ENCODE assay signal across 1 cellular context in the genomic region with DNA sequence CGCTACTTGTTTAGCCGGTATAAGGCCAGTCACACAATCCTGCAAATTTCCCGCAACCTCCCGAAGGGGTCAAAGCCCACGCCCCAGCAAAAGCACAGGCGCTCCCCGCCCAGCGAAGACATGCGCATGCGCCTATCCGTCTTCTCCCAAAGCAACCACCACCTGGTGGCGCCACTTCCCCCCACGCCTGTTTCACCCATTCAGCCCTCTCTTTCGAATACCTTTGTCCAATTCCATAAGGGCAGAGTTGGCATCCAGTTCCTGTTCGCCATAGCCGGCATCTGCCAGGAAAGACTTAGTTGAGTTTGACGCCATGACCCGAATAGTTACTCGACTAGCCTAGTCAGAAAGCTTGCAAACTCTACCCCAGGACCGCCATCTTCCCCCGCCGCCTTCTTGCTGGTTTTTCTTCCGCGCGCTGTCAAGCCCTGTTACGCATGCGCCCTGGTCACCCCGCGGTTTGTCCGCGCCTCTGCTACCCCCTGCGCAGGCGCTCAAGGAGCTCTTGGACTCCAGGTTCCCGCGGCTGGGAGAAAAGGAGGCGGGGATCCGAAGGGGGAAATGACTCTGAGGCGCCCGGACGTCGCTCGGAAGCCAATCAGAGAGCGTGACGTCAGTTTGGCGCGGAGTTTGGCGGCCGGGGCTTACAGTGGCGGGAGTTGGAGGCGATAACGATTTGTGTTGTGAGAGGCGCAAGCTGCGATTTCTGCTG.
TF ChIP-seq lines count a peak whose summit lies in the region.

A gene with protein sequence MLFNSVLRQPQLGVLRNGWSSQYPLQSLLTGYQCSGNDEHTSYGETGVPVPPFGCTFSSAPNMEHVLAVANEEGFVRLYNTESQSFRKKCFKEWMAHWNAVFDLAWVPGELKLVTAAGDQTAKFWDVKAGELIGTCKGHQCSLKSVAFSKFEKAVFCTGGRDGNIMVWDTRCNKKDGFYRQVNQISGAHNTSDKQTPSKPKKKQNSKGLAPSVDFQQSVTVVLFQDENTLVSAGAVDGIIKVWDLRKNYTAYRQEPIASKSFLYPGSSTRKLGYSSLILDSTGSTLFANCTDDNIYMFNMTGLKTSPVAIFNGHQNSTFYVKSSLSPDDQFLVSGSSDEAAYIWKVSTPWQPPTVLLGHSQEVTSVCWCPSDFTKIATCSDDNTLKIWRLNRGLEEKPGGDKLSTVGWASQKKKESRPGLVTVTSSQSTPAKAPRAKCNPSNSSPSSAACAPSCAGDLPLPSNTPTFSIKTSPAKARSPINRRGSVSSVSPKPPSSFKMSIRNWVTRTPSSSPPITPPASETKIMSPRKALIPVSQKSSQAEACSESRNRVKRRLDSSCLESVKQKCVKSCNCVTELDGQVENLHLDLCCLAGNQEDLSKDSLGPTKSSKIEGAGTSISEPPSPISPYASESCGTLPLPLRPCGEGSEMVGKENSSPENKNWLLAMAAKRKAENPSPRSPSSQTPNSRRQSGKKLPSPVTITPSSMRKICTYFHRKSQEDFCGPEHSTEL (plus strand): TSS at position 626 of the 712 bp plus-strand sequence. CDS start 143 bp downstream, outside the sequence.
A gene with protein sequence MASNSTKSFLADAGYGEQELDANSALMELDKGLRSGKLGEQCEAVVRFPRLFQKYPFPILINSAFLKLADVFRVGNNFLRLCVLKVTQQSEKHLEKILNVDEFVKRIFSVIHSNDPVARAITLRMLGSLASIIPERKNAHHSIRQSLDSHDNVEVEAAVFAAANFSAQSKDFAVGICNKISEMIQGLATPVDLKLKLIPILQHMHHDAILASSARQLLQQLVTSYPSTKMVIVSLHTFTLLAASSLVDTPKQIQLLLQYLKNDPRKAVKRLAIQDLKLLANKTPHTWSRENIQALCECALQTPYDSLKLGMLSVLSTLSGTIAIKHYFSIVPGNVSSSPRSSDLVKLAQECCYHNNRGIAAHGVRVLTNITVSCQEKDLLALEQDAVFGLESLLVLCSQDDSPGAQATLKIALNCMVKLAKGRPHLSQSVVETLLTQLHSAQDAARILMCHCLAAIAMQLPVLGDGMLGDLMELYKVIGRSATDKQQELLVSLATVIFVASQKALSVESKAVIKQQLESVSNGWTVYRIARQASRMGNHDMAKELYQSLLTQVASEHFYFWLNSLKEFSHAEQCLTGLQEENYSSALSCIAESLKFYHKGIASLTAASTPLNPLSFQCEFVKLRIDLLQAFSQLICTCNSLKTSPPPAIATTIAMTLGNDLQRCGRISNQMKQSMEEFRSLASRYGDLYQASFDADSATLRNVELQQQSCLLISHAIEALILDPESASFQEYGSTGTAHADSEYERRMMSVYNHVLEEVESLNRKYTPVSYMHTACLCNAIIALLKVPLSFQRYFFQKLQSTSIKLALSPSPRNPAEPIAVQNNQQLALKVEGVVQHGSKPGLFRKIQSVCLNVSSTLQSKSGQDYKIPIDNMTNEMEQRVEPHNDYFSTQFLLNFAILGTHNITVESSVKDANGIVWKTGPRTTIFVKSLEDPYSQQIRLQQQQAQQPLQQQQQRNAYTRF (minus strand): TSS at position 435 of the 712 bp plus-strand sequence. CDS start 120 bp downstream, at position 315.

TF ChIP-seq in HepG2, 621 proteins besides CTCF, POLR2A, EP300 and RAD21 (continued from another document):
- TF ChIP-seq ZNF180 (CRISPR knock-in tag; IDR thresholded peaks at IDR 0.05; ENCODE audit: borderline replicate concordance, low read depth) = no peak
- 0 out of 2 replicates have a peak, but pooled peaks have one; percentile 73 for TF ChIP-seq ZNF761 (CRISPR knock-in tag; conservative IDR thresholded peaks at IDR 0.05)
- no peak for TF ChIP-seq ADNP (CRISPR knock-in tag; IDR thresholded peaks at IDR 0.05)
- TF ChIP-seq ZFP1 (CRISPR knock-in tag; IDR thresholded peaks at IDR 0.05) = peak; percentile 51; the same call in 1 of the 2 replicates
- TF ChIP-seq, protein P1, sequence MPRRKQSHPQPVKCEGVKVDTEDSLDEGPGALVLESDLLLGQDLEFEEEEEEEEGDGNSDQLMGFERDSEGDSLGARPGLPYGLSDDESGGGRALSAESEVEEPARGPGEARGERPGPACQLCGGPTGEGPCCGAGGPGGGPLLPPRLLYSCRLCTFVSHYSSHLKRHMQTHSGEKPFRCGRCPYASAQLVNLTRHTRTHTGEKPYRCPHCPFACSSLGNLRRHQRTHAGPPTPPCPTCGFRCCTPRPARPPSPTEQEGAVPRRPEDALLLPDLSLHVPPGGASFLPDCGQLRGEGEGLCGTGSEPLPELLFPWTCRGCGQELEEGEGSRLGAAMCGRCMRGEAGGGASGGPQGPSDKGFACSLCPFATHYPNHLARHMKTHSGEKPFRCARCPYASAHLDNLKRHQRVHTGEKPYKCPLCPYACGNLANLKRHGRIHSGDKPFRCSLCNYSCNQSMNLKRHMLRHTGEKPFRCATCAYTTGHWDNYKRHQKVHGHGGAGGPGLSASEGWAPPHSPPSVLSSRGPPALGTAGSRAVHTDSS (CRISPR knock-in tag; conservative IDR thresholded peaks at IDR 0.05) = 0 out of 2 replicates have a peak, but pooled peaks have one; percentile 38
- peak; percentile 44; the same call in 1 of the 2 replicates for TF ChIP-seq GATAD2A (CRISPR knock-in tag; IDR thresholded peaks at IDR 0.05)
- TF ChIP-seq, protein P2, sequence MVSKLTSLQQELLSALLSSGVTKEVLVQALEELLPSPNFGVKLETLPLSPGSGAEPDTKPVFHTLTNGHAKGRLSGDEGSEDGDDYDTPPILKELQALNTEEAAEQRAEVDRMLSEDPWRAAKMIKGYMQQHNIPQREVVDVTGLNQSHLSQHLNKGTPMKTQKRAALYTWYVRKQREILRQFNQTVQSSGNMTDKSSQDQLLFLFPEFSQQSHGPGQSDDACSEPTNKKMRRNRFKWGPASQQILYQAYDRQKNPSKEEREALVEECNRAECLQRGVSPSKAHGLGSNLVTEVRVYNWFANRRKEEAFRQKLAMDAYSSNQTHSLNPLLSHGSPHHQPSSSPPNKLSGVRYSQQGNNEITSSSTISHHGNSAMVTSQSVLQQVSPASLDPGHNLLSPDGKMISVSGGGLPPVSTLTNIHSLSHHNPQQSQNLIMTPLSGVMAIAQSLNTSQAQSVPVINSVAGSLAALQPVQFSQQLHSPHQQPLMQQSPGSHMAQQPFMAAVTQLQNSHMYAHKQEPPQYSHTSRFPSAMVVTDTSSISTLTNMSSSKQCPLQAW (CRISPR knock-in tag; IDR thresholded peaks at IDR 0.05) = peak; percentile 79
- TF ChIP-seq ZNF232 (CRISPR knock-in tag; IDR thresholded peaks at IDR 0.05; ENCODE audit: borderline replicate concordance) = 0 out of 2 replicates have a peak, but pooled peaks have one; percentile 15
- TF ChIP-seq ETV5 (CRISPR knock-in tag; IDR thresholded peaks at IDR 0.05; ENCODE audit: borderline replicate concordance) = peak; percentile 24; the same call in 1 of the 2 replicates
- peak; percentile 78; the same call in 1 of the 2 replicates for TF ChIP-seq ATF7-NPFF (CRISPR knock-in tag; IDR thresholded peaks at IDR 0.05; ENCODE audit: low read depth)
- no peak for TF ChIP-seq ZBTB1 (CRISPR knock-in tag; IDR thresholded peaks at IDR 0.05; ENCODE audit: borderline replicate concordance)
- peak; percentile 49; the same call in 1 of the 2 replicates for TF ChIP-seq TMF1 (CRISPR knock-in tag; IDR thresholded peaks at IDR 0.05; ENCODE audit: low read depth)
- peak; percentile 46; the same call in 1 of the 2 replicates for TF ChIP-seq FOXK1 (CRISPR knock-in tag; IDR thresholded peaks at IDR 0.05; ENCODE audit: borderline replicate concordance, low read depth)
- TF ChIP-seq, protein P3, sequence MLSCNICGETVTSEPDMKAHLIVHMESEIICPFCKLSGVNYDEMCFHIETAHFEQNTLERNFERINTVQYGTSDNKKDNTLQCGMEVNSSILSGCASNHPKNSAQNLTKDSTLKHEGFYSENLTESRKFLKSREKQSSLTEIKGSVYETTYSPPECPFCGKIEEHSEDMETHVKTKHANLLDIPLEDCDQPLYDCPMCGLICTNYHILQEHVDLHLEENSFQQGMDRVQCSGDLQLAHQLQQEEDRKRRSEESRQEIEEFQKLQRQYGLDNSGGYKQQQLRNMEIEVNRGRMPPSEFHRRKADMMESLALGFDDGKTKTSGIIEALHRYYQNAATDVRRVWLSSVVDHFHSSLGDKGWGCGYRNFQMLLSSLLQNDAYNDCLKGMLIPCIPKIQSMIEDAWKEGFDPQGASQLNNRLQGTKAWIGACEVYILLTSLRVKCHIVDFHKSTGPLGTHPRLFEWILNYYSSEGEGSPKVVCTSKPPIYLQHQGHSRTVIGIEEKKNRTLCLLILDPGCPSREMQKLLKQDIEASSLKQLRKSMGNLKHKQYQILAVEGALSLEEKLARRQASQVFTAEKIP (CRISPR knock-in tag; IDR thresholded peaks at IDR 0.05; ENCODE audit: borderline replicate concordance) = no peak
- peak; percentile 76; the same call in 1 of the 2 replicates for TF ChIP-seq ZNF335 (CRISPR knock-in tag; IDR thresholded peaks at IDR 0.05)
- 0 out of 2 replicates have a peak, but pooled peaks have one; percentile 63 for TF ChIP-seq ZNF724P (CRISPR knock-in tag; IDR thresholded peaks at IDR 0.05; ENCODE audit: borderline replicate concordance)
- TF ChIP-seq, protein P4, sequence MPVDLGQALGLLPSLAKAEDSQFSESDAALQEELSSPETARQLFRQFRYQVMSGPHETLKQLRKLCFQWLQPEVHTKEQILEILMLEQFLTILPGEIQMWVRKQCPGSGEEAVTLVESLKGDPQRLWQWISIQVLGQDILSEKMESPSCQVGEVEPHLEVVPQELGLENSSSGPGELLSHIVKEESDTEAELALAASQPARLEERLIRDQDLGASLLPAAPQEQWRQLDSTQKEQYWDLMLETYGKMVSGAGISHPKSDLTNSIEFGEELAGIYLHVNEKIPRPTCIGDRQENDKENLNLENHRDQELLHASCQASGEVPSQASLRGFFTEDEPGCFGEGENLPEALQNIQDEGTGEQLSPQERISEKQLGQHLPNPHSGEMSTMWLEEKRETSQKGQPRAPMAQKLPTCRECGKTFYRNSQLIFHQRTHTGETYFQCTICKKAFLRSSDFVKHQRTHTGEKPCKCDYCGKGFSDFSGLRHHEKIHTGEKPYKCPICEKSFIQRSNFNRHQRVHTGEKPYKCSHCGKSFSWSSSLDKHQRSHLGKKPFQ (CRISPR knock-in tag; IDR thresholded peaks at IDR 0.05; ENCODE audit: insufficient replicate concordance) = peak; percentile 68
- peak; percentile 41; the same call in 1 of the 2 replicates for TF ChIP-seq FOSL2 (CRISPR knock-in tag; IDR thresholded peaks at IDR 0.05)
- no peak for TF ChIP-seq SATB2 (CRISPR knock-in tag; IDR thresholded peaks at IDR 0.05)
- 0 out of 2 replicates have a peak, but pooled peaks have one; percentile 30 for TF ChIP-seq CHCHD3 (CRISPR knock-in tag; IDR thresholded peaks at IDR 0.05)
- TF ChIP-seq, protein P5, sequence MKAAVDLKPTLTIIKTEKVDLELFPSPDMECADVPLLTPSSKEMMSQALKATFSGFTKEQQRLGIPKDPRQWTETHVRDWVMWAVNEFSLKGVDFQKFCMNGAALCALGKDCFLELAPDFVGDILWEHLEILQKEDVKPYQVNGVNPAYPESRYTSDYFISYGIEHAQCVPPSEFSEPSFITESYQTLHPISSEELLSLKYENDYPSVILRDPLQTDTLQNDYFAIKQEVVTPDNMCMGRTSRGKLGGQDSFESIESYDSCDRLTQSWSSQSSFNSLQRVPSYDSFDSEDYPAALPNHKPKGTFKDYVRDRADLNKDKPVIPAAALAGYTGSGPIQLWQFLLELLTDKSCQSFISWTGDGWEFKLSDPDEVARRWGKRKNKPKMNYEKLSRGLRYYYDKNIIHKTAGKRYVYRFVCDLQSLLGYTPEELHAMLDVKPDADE (CRISPR knock-in tag; IDR thresholded peaks at IDR 0.05) = no peak
- TF ChIP-seq ZNF615 (CRISPR knock-in tag; IDR thresholded peaks at IDR 0.05; ENCODE audit: borderline replicate concordance) = no peak; the same call in 1 of the 2 replicates
